ENCODE assay signal across 12 cellular contexts in genomic region chr6:16684195-16684689, GRCh38.
DNase-seq lines count a peak whose midpoint lies in the region; ATAC-seq and TF ChIP-seq lines count a peak whose summit lies in the region.
"Had no signal": no experiment of that assay in that cellular context is flagged by ENCODE, and none has a peak within 500 bp of the region (broad histone marks: within the 10 kb centered on the region; RNA-seq: fewer than 3 reads in every experiment).

No MANE protein-coding gene starts in this region.

- TF ChIP-seq CTCF in mammary epithelial cell (conservative IDR thresholded peaks at IDR 0.05 in 1 of 2, IDR thresholded peaks at IDR 0.05 in 1 of 2; ENCODE audit: extremely low read depth in 1 of 2, insufficient read depth in 1 of 2, low read depth in 1 of 2, low read length in 2 of 2), result no peak
- TF ChIP-seq CTCF in OCI-LY7 (conservative IDR thresholded peaks at IDR 0.05; ENCODE audit: low read length), result no peak

- H2AFZ ChIP-seq in mammary epithelial cell (ENCODE audit: low read depth, low read length), result no peak overlapping the region
- no peak overlapping the region for H2AFZ ChIP-seq in OCI-LY7 (ENCODE audit: low read length)

- WGBS in mammary epithelial cell (ENCODE audit: low coverage, missing lambda C conversion rate), result 51% methylated on average over 5 of the region's 5 CpGs

- H3K36me3 ChIP-seq in mammary epithelial cell (ENCODE audit: insufficient read depth, low read length) (no peaks in the 10 kb centered on the region), OCI-LY7 (ENCODE audit: insufficient read depth, low read length) (no peaks in the 10 kb centered on the region)
- H3K36me3 ChIP-seq: Peyer's patch had no signal

- H3K27me3 ChIP-seq in mammary epithelial cell (ENCODE audit: insufficient read depth, low read length), result no peaks in the 10 kb centered on the region
- H3K27me3 ChIP-seq: esophagus muscularis mucosa, Peyer's patch had no signal

- H3K79me2 ChIP-seq in mammary epithelial cell (ENCODE audit: insufficient read depth, low read length) (peaks cover 2% of the 10 kb centered on the region), OCI-LY7 (ENCODE audit: insufficient read depth, low read depth, low read length) (no peaks in the 10 kb centered on the region)
- H3K79me2 ChIP-seq: parathyroid adenoma had no signal

- H3K27me3 Mint-ChIP-seq in naive B cell, result peaks cover 1 to 16% (median 1%) of the 10 kb centered on the region in 3 donors

- BruUV-seq in mammary epithelial cell (replicated peaks; lab: Mats Ljungman, UMichigan), result TSS peak; percentile 80
- BruUV-seq in OCI-LY7 (replicated peaks; lab: Mats Ljungman, UMichigan), result no TSS peak

- H3K4me3 Mint-ChIP-seq in naive B cell, result peak overlapping the region in 1 of 8 donors; percentile 13

- no peak overlapping the region for H3K4me3 ChIP-seq in mammary epithelial cell (replicated peaks in 1 of 3; ENCODE audit: insufficient read depth in 1 of 3, low read depth in 2 of 3, low read length in 3 of 3)
- H3K4me3 ChIP-seq in OCI-LY7 (ENCODE audit: low read depth, low read length, poor library complexity, severe bottlenecking), result no peak overlapping the region
- H3K4me3 ChIP-seq: esophagus muscularis mucosa, Peyer's patch had no signal

- DNase-seq in ELR (ENCODE audit: low read depth) (peak; percentile 44), NOMO-1 treated with dmso at 0.1 percent for 144 hours (lab: John Stamatoyannopoulos, UW; ENCODE audit: unreplicated experiment) (peak; percentile 89), mammary epithelial cell (peak; percentile 46), naive B cell (no peak), OCI-LY7 (ENCODE audit: low spot score) (no peak), iPS-NIHi7 (ENCODE audit: extremely low spot score) (no peak)
- DNase-seq in activated CD4-positive, alpha-beta T cell treated with anti-CD3 and anti-CD28 coated beads, Interleukin-2, amount 50 U/mL, for 4 hours, result no peak
- DNase-seq: DMS153 had no signal

- dilution Hi-C loops in mammary epithelial cell (cut with HindIII; ENCODE audit: low sequenced_read_pairs), result no loop called here

- H3K27ac ChIP-seq in mammary epithelial cell (ENCODE audit: insufficient read depth, low read depth, low read length) (peak overlapping the region; percentile 91), OCI-LY7 (ENCODE audit: low read depth, low read length, poor library complexity, severe bottlenecking) (no peak overlapping the region)
- H3K27ac ChIP-seq: parathyroid adenoma, Peyer's patch had no signal

- H3K9ac ChIP-seq in mammary epithelial cell (ENCODE audit: insufficient read depth, low read length), result peak overlapping the region; percentile 65
- H3K9ac ChIP-seq: parathyroid adenoma had no signal

- H4K20me1 ChIP-seq in mammary epithelial cell (ENCODE audit: insufficient read depth, low read length) (no peaks in the 10 kb centered on the region), OCI-LY7 (ENCODE audit: insufficient read depth, low read length) (no peaks in the 10 kb centered on the region)

- ATAC-seq in naive B cell (ENCODE audit: low read depth in 2 of 2) (peak; percentile 45 to 54), HG03442 (IDR thresholded peaks at IDR 0.05; ENCODE audit: unreplicated experiment) (no peak)

- H3K9me3 ChIP-seq in mammary epithelial cell (replicated peaks; ENCODE audit: insufficient read depth, low read length), result no peaks in the 10 kb centered on the region
- H3K9me3 ChIP-seq in OCI-LY7 (ENCODE audit: low read length), result no peaks in the 10 kb centered on the region
- H3K9me3 ChIP-seq: esophagus muscularis mucosa, Peyer's patch had no signal

- H3K4me1 ChIP-seq in mammary epithelial cell (ENCODE audit: insufficient read depth, low read length) (peaks cover 56% of the 10 kb centered on the region), OCI-LY7 (ENCODE audit: insufficient read depth, low read length, poor library complexity, severe bottlenecking) (no peaks in the 10 kb centered on the region)

- CTCF ChIA-PET in mammary epithelial cell (lab: Charles Lee; ENCODE audit: low non-redundant PET) (no interaction called here), OCI-LY7 (lab: Charles Lee; ENCODE audit: unreplicated experiment) (no interaction called here)

- peaks cover 0 to under 1% (median 0%) of the 10 kb centered on the region in 7 donors for H3K9me3 Mint-ChIP-seq in naive B cell

- POLR2A ChIA-PET in OCI-LY7 (lab: Charles Lee), result no interaction called here

- H3K4me2 ChIP-seq in mammary epithelial cell (ENCODE audit: insufficient read depth, low read depth, low read length) (peak overlapping the region; percentile 61), OCI-LY7 (ENCODE audit: low read length) (no peak overlapping the region)

- in situ Hi-C loops in mammary epithelial cell (cut with MboI; ENCODE audit: low sequenced_read_pairs in 2 of 2), result loop anchor here in 1 of 2 donors (5.0 kb wide), 1 partner anchor 73 kb away; no protein-coding TSS in a partner anchor

- peaks cover 19 to 25% (median 21%) of the 10 kb centered on the region in 3 donors for H3K4me1 Mint-ChIP-seq in naive B cell

- no peaks in the 10 kb centered on the region for H3K9me2 ChIP-seq in OCI-LY7 (ENCODE audit: insufficient read depth, low read length)

- H3K27ac Mint-ChIP-seq in naive B cell, result peak overlapping the region in 2 of 6 donors; percentile 17 to 36

- intact Hi-C loops in mammary epithelial cell (cut with micrococcal nuclease), result no loop called here
- intact Hi-C loops in OCI-LY7 (cut with micrococcal nuclease; ENCODE audit: unreplicated experiment), result no loop called here

- H3K36me3 Mint-ChIP-seq in naive B cell, result no peaks in the 10 kb centered on the region

Comparison
In these comparisons a context has a peak if more than half of its experiments do, and no peak if none do; other contexts are left out.
1. DNase-seq: peak in ELR (single experiment), NOMO-1 treated with dmso at 0.1 percent for 144 hours (single experiment) and mammary epithelial cell (single experiment); none in naive B cell (single experiment), OCI-LY7 (single experiment), iPS-NIHi7 (single experiment) and activated CD4-positive, alpha-beta T cell treated with anti-CD3 and anti-CD28 coated beads, Interleukin-2, amount 50 U/mL, for 4 hours (0 of 2).